Comparison of ENCODE assay signal across 8 cellular contexts in the genomic region with DNA sequence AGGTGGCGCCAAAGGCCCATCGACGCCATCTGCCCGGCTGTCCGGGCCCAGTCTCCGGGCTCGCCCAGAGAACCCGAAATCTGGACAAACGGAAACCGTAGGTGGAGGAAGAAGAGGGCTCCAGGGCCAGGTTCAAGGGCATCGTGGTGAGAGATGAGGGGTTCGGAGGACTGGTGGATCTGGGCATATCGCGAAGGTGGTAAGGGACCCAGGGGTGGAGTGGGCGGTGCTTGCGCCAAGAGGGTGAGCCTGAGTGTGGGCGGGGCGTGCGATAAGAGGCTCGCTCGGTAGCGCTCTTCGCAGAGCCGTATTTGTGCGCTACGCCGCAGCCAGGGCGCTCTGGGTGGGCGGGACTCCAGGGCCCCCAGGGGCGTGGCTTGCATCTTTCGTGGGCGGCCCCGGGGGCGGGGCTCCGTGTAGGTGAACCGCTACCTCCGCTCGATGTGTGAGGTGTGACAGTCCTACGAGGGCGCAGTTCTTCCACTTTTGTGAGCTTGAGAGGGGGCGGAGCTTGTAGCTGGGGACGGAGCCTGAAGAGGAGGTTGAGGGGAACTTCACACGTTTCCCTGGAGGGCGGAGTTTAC. TPM values are rescaled to one million over a fixed set of nuclear protein-coding genes. Genes with fewer than 3 reads are reported as not detected.
DNase-seq lines count a peak whose midpoint lies in the region; ATAC-seq, FAIRE-seq and TF ChIP-seq lines count a peak whose summit lies in the region.

No MANE protein-coding gene starts in this region.

- H3K4me1 ChIP-seq in kidney (ENCODE audit: control insufficient read depth in 1 of 2, insufficient read depth in 1 of 2, low read depth in 1 of 2, low read length in 2 of 2) = peaks cover 0 to 3% of the 10 kb centered on the region in 2 donors

- DNase-seq in AG09309 (ENCODE audit: low read depth) (no peak), NCI-H2227 treated with DMSO at 0.1 percent for 48 hours (lab: John Stamatoyannopoulos, UW) (peak; percentile 95), kidney (peak; percentile 97)
- DNase-seq in activated CD4-positive, CD25-positive, alpha-beta regulatory T cell (lab: John Stamatoyannopoulos, UW) = peak; percentile 81 to 97 (median 92)
- DNase-seq in central memory CD4-positive, alpha-beta T cell = peak; percentile 98
- peak; percentile 82 to 95 (median 92) for DNase-seq in stimulated activated CD4-positive, alpha-beta T cell treated with anti-CD3 and anti-CD28 coated beads, Interleukin-12 subunit alpha, Interleukin-12 subunit beta, amount 100 ng/mL, for 48 hours (ENCODE audit: low read depth in 2 of 3, low spot score in 1 of 3)

- peak; percentile 68 for ATAC-seq in GM19023 (IDR thresholded peaks at IDR 0.05; ENCODE audit: unreplicated experiment)
- ATAC-seq in HG03196 (IDR thresholded peaks at IDR 0.05; ENCODE audit: unreplicated experiment) = peak; percentile 70

- peak overlapping the region; percentile 44 to 49 for H3K9ac ChIP-seq in kidney (ENCODE audit: low read length in 2 of 2)

- FAIRE-seq in kidney (lab: Jason Lieb, UNC) = no peak

- no peaks in the 10 kb centered on the region for H3K36me3 ChIP-seq in kidney (ENCODE audit: control insufficient read depth in 1 of 2, insufficient read depth in 2 of 2, low read length in 2 of 2)

- H3K4me3 ChIP-seq in AG09309 (ENCODE audit: control insufficient read depth, low read depth, low read length) = peak overlapping the region; percentile 68
- peak overlapping the region; percentile 59 to 82 for H3K4me3 ChIP-seq in kidney (ENCODE audit: low read length in 2 of 2)

- H3K9me3 ChIP-seq in kidney (ENCODE audit: control insufficient read depth in 1 of 2, low read length in 2 of 2) = no peaks in the 10 kb centered on the region

- peak; percentile 94 for TF ChIP-seq CTCF in AG09309 (IDR thresholded peaks at IDR 0.05; ENCODE audit: control insufficient read depth, insufficient read depth, low read depth, low read length, missing control alignments)
- TF ChIP-seq CTCF in kidney (IDR thresholded peaks at IDR 0.05; ENCODE audit: borderline replicate concordance, extremely low read depth, insufficient read depth) = no peak

- intact Hi-C loops in kidney (cut with DNase I) = no loop called here

- H3K27ac ChIP-seq in kidney (ENCODE audit: low read depth in 2 of 2, low read length in 2 of 2) = peak overlapping the region; percentile 85 to 92

RNA-seq across cellular contexts. Expression of a gene that starts 4.8 kb away (rescaled TPM):
- total RNA-seq in kidney = 22.9 TPM
- polyA plus RNA-seq in kidney (ENCODE audit: insufficient read depth, low read depth, low replicate concordance) = 14.8 TPM

RNA-seq across cellular contexts. Expression of a gene that starts 20.4 kb away (rescaled TPM):
- 0.19 TPM for total RNA-seq in kidney
- polyA plus RNA-seq in kidney (ENCODE audit: insufficient read depth, low read depth, low replicate concordance) = not detected

RNA-seq across cellular contexts. Expression of a gene that starts 23.1 kb away (rescaled TPM):
- 92.1 TPM for total RNA-seq in kidney
- 115 TPM for polyA plus RNA-seq in kidney (ENCODE audit: insufficient read depth, low read depth, low replicate concordance)

RNA-seq across cellular contexts. Expression of a gene that starts 24.2 kb away (rescaled TPM):
- 9.2 TPM for total RNA-seq in kidney
- polyA plus RNA-seq in kidney (ENCODE audit: insufficient read depth, low read depth, low replicate concordance) = 2.3 TPM

RNA-seq across cellular contexts. Expression of a gene that starts 32.8 kb away (rescaled TPM):
- total RNA-seq in kidney = 32.8 TPM
- 69.7 TPM for polyA plus RNA-seq in kidney (ENCODE audit: insufficient read depth, low read depth, low replicate concordance)
